In genomic region chr15:85312486-85312885, GRCh38 we compare ENCODE assay signal across 9 cellular contexts.
DNase-seq lines count a peak whose midpoint lies in the region; ATAC-seq and TF ChIP-seq lines count a peak whose summit lies in the region.
"Had no signal": no experiment of that assay in that cellular context is flagged by ENCODE, and none has a peak within 500 bp of the region (broad histone marks: within the 10 kb centered on the region; RNA-seq: fewer than 3 reads in every experiment).

No MANE protein-coding gene starts in this region.

- no peak overlapping the region for H3K4me3 ChIP-seq in epithelial cell of proximal tubule (ENCODE audit: low read depth, low read length)

- intact Hi-C loops in left colon (cut with DNase I, micrococcal nuclease): no loop called here

- no peak for TF ChIP-seq CTCF in epithelial cell of proximal tubule (conservative IDR thresholded peaks at IDR 0.05; ENCODE audit: low read depth, low read length)

- peak; percentile 92 for ATAC-seq in GM19452 (IDR thresholded peaks at IDR 0.05; ENCODE audit: unreplicated experiment)
- ATAC-seq in HG03196 (IDR thresholded peaks at IDR 0.05; ENCODE audit: unreplicated experiment): peak; percentile 88
- ATAC-seq in left colon: no peak

- peak; percentile 74 for DNase-seq in EH (ENCODE audit: low read depth)
- DNase-seq in epithelial cell of proximal tubule (ENCODE audit: low read depth): peak; percentile 84
- no peak for DNase-seq in cerebellar nuclear complex (lab: John Stamatoyannopoulos, UW)
- DNase-seq in NCI-H1694 (lab: John Stamatoyannopoulos, UW): no peak
- no peak for DNase-seq in left colon
- no peak for DNase-seq in NCI-H446 (lab: John Stamatoyannopoulos, UW)
- DNase-seq: activated CD4-positive, alpha-beta T cell treated with anti-CD3 and anti-CD28 coated beads for 1 hour had no signal

Comparison
In these comparisons a context has a peak if more than half of its experiments do, and no peak if none do; other contexts are left out.
1. DNase-seq: peak in EH (single experiment) and epithelial cell of proximal tubule (single experiment); none in cerebellar nuclear complex (0 of 2), NCI-H1694 (single experiment), left colon (0 of 2) and NCI-H446 (0 of 2).